9 cellular contexts compared by ENCODE assay signal in the genomic region with DNA sequence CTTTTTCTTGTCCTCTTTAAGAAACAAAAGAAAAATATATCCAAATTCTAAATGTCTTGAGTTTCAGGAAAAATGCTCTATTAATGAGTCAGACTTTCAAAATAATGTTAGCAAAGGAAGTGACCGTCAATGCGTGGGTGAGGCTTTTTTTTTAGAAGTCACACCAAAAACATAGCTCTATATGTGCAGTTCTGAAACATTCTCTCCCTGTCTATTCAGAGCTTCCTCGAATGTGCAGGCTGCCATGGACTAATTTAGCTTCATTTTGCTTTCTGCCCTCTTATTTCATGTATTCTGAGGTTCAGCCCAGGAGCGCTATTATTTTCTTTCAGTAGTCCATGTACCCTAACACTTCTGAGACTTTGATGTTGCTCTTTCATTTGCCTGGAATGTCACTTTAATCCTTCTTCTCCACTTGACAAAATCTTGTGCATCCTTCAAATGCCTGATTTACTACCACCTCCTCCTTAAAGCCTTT.
DNase-seq lines count a peak whose midpoint lies in the region; ATAC-seq and TF ChIP-seq lines count a peak whose summit lies in the region.
"Had no signal": no experiment of that assay in that cellular context is flagged by ENCODE, and none has a peak within 500 bp of the region (broad histone marks: within the 10 kb centered on the region; RNA-seq: fewer than 3 reads in every experiment).

No MANE protein-coding gene starts in this region.

- H3K9me3 Mint-ChIP-seq in GM23338 = no peaks in the 10 kb centered on the region
- H3K9me3 Mint-ChIP-seq: activated T-cell treated with anti-CD3 and anti-CD28 coated beads, Interleukin-2, amount 50 U/mL, for 4 hours; natural killer cell had no signal

- no peaks in the 10 kb centered on the region for H3K79me2 ChIP-seq in smooth muscle cell (ENCODE audit: low read depth)
- no peaks in the 10 kb centered on the region for H3K79me2 ChIP-seq in GM23338 (replicated peaks; ENCODE audit: insufficient read depth)

- no peaks in the 10 kb centered on the region for H4K20me1 ChIP-seq in smooth muscle cell (ENCODE audit: low read depth)
- no peaks in the 10 kb centered on the region for H4K20me1 ChIP-seq in GM23338 (replicated peaks; ENCODE audit: insufficient read depth)

- H3K27ac ChIP-seq in smooth muscle cell (ENCODE audit: low read depth) (peak overlapping the region; percentile 87), GM23338 (ENCODE audit: low read depth) (no peak overlapping the region)

- H3K9ac ChIP-seq in smooth muscle cell (ENCODE audit: low read depth) = peak overlapping the region; percentile 48

- H3K36me3 Mint-ChIP-seq in GM23338 (ENCODE audit: low read depth) = no peaks in the 10 kb centered on the region
- H3K36me3 Mint-ChIP-seq: natural killer cell had no signal

- H3K4me3 ChIP-seq in smooth muscle cell (no peak overlapping the region), GM23338 (no peak overlapping the region)

- H3F3A ChIP-seq in smooth muscle cell (ENCODE audit: low read depth) (peaks cover 6% of the 10 kb centered on the region), GM23338 (replicated peaks; ENCODE audit: low read depth) (no peaks in the 10 kb centered on the region)

- no peak for TF ChIP-seq CTCF in smooth muscle cell (IDR thresholded peaks at IDR 0.05; ENCODE audit: borderline replicate concordance, insufficient read depth, poor library complexity, severe bottlenecking)
- TF ChIP-seq CTCF in GM23338 (conservative IDR thresholded peaks at IDR 0.05; ENCODE audit: low read depth in 2 of 2) = no peak

- peak overlapping the region; percentile 64 for H3K4me2 ChIP-seq in smooth muscle cell
- no peak overlapping the region for H3K4me2 ChIP-seq in GM23338

- H3K36me3 ChIP-seq in smooth muscle cell (ENCODE audit: low read depth) = no peaks in the 10 kb centered on the region
- H3K36me3 ChIP-seq in GM23338 (ENCODE audit: insufficient read depth) = no peaks in the 10 kb centered on the region

- no peaks in the 10 kb centered on the region for H3K9me3 ChIP-seq in smooth muscle cell (replicated peaks; ENCODE audit: low read depth)

- ATAC-seq in GM18519 (IDR thresholded peaks at IDR 0.05; ENCODE audit: low FRiP score, unreplicated experiment) (peak; percentile 55), HG02973 (IDR thresholded peaks at IDR 0.05; ENCODE audit: unreplicated experiment) (peak; percentile 71), GM23338 (no peak)

- H3K27me3 ChIP-seq in smooth muscle cell (ENCODE audit: low read depth) (no peaks in the 10 kb centered on the region), GM23338 (ENCODE audit: insufficient read depth) (no peaks in the 10 kb centered on the region)

- H3K9me2 ChIP-seq in GM23338 (ENCODE audit: insufficient read depth) = no peaks in the 10 kb centered on the region

- H3K27ac Mint-ChIP-seq in GM23338 = no peak overlapping the region

- no peak overlapping the region for H3K4me3 Mint-ChIP-seq in GM23338
- H3K4me3 Mint-ChIP-seq: activated T-cell treated with anti-CD3 and anti-CD28 coated beads, Interleukin-2, amount 50 U/mL, for 4 hours; natural killer cell had no signal

- H2AFZ ChIP-seq in smooth muscle cell (ENCODE audit: low read depth) (peak overlapping the region; percentile 78), GM23338 (no peak overlapping the region)

- H3K4me1 ChIP-seq in smooth muscle cell (ENCODE audit: low read depth) (peaks cover 10% of the 10 kb centered on the region), GM23338 (ENCODE audit: insufficient read depth) (no peaks in the 10 kb centered on the region)

- no peaks in the 10 kb centered on the region for H3K27me3 Mint-ChIP-seq in GM23338 (ENCODE audit: insufficient read depth, low read depth, poor library complexity)

- DNase-seq in amniotic stem cell (lab: John Stamatoyannopoulos, UW) (peak; percentile 45), smooth muscle cell (lab: John Stamatoyannopoulos, UW; ENCODE audit: unreplicated experiment) (no peak), NCI-H345 treated with DMSO at 0.1 percent for 48 hours (lab: John Stamatoyannopoulos, UW; ENCODE audit: unreplicated experiment) (no peak), NCI-H187 (lab: John Stamatoyannopoulos, UW) (no peak), GM23338 (ENCODE audit: low spot score) (no peak)
- DNase-seq: activated T-cell treated with anti-CD3 and anti-CD28 coated beads, Interleukin-2, amount 50 U/mL, for 4 hours; natural killer cell had no signal

- 38% methylated on average over 4 of the region's 4 CpGs for WGBS in smooth muscle cell (ENCODE audit: low lambda C conversion rate)

- no peaks in the 10 kb centered on the region for H3K4me1 Mint-ChIP-seq in GM23338

TF ChIP-seq in GM23338, 12 proteins besides CTCF, POLR2A, EP300 and RAD21 (continues in another document):
- TF ChIP-seq REST (IDR thresholded peaks at IDR 0.05; ENCODE audit: unreplicated experiment) = no peak
- no peak for TF ChIP-seq ZNF331 (CRISPR knock-in tag; IDR thresholded peaks at IDR 0.05; ENCODE audit: low read depth)
- TF ChIP-seq NANOG (IDR thresholded peaks at IDR 0.05; ENCODE audit: borderline replicate concordance) = no peak
- TF ChIP-seq STAT1 (IDR thresholded peaks at IDR 0.05; ENCODE audit: unreplicated experiment) = no peak
- TF ChIP-seq, protein P1, sequence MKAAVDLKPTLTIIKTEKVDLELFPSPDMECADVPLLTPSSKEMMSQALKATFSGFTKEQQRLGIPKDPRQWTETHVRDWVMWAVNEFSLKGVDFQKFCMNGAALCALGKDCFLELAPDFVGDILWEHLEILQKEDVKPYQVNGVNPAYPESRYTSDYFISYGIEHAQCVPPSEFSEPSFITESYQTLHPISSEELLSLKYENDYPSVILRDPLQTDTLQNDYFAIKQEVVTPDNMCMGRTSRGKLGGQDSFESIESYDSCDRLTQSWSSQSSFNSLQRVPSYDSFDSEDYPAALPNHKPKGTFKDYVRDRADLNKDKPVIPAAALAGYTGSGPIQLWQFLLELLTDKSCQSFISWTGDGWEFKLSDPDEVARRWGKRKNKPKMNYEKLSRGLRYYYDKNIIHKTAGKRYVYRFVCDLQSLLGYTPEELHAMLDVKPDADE (IDR thresholded peaks at IDR 0.05) = no peak
- no peak for TF ChIP-seq EZH2phosphoT487 (IDR thresholded peaks at IDR 0.05; ENCODE audit: unreplicated experiment)
- TF ChIP-seq POLR2AphosphoS5 (IDR thresholded peaks at IDR 0.05; ENCODE audit: low read depth) = no peak
- no peak for TF ChIP-seq ZNF114 (CRISPR knock-in tag; IDR thresholded peaks at IDR 0.05)
- TF ChIP-seq CREB1 (CRISPR knock-in tag; IDR thresholded peaks at IDR 0.05; ENCODE audit: low read depth) = no peak
